ENCODE assay signal across 8 cellular contexts in genomic region chr12:118357327-118358007, GRCh38. TPM values are rescaled to one million over a fixed set of nuclear protein-coding genes. Genes with fewer than 3 reads are reported as not detected.
DNase-seq lines count a peak whose midpoint lies in the region; ATAC-seq and TF ChIP-seq lines count a peak whose summit lies in the region.

No MANE protein-coding gene starts in this region.

- H3K4me3 ChIP-seq in DND-41 (ENCODE audit: low read depth in 1 of 2, low read length in 2 of 2) (peak overlapping the region; percentile 66 to 71; a peak in 3 of 4 replicates), esophagus muscularis mucosa (no peak overlapping the region), neutrophil (ENCODE audit: low read depth in 1 of 2, low read length in 1 of 2) (peak overlapping the region in 1 of 2 experiments; percentile 16)

- WGBS in esophagus muscularis mucosa: 22% methylated on average over 6 of the region's 6 CpGs

- H3K36me3 ChIP-seq in DND-41 (ENCODE audit: insufficient read depth, low read length) (peaks cover 12% of the 10 kb centered on the region; the same call in 1 of the 2 replicates), esophagus muscularis mucosa (no peaks in the 10 kb centered on the region), neutrophil (no peaks in the 10 kb centered on the region)

- H3K4me1 ChIP-seq in DND-41 (ENCODE audit: insufficient read depth, low read length) (peaks cover 44% of the 10 kb centered on the region), esophagus muscularis mucosa (peaks cover 11 to 23% (median 20%) of the 10 kb centered on the region in 4 donors), neutrophil (ENCODE audit: control insufficient read depth in 1 of 2, insufficient read depth in 1 of 2, low read depth in 1 of 2, low read length in 1 of 2) (peaks cover 60 to 65% of the 10 kb centered on the region in 2 experiments)

- H3K27ac ChIP-seq in DND-41 (ENCODE audit: low read length) (peak overlapping the region; percentile 91), esophagus muscularis mucosa (replicated peaks in 1 of 4) (peak overlapping the region; percentile 66 to 75 (median 72)), neutrophil (peak overlapping the region; percentile 85)

- DNase-seq in DND-41 (peak; percentile 74), LHCN-M2 (ENCODE audit: low read depth) (peak; percentile 73), esophagus muscularis mucosa (ENCODE audit: extremely low spot score) (no peak)
- DNase-seq in activated CD4-positive, alpha-beta T cell treated with anti-CD3 and anti-CD28 coated beads for 4 hours: peak; percentile 44 to 60

- no peak for TF ChIP-seq POLR2A in esophagus muscularis mucosa (IDR thresholded peaks at IDR 0.05; ENCODE audit: low read depth)

- ATAC-seq in DND-41 (ENCODE audit: insufficient read depth, low read depth) (peak; percentile 73), GM21381 (IDR thresholded peaks at IDR 0.05; ENCODE audit: unreplicated experiment) (peak; percentile 49), GM18520 (IDR thresholded peaks at IDR 0.05; ENCODE audit: unreplicated experiment) (no peak), HG02970 (IDR thresholded peaks at IDR 0.05; ENCODE audit: low FRiP score, unreplicated experiment) (no peak)

- 0 out of 2 replicates have a peak, but pooled peaks cover 6% of the 10 kb centered on the region for H4K20me1 ChIP-seq in DND-41 (ENCODE audit: insufficient read depth, low read length)

- H3K4me2 ChIP-seq in DND-41 (ENCODE audit: insufficient read depth, low read length): peak overlapping the region; percentile 84

- peak overlapping the region; percentile 74 for H3K9ac ChIP-seq in DND-41 (ENCODE audit: low read depth, low read length)

- H3K9me3 ChIP-seq in DND-41 (ENCODE audit: insufficient read depth, low read length, severe bottlenecking): no peaks in the 10 kb centered on the region
- H3K9me3 ChIP-seq in esophagus muscularis mucosa: no peaks in the 10 kb centered on the region
- no peaks in the 10 kb centered on the region for H3K9me3 ChIP-seq in neutrophil

- TF ChIP-seq CTCF in DND-41 (IDR thresholded peaks at IDR 0.05; ENCODE audit: borderline replicate concordance, extremely low read depth, low read length, poor library complexity, severe bottlenecking): peak; percentile 56
- no peak for TF ChIP-seq CTCF in esophagus muscularis mucosa (IDR thresholded peaks at IDR 0.05)
- TF ChIP-seq CTCF in neutrophil (IDR thresholded peaks at IDR 0.05): no peak

- intact Hi-C loops in esophagus muscularis mucosa (cut with DNase I): no loop called here

- H3K79me2 ChIP-seq in DND-41 (ENCODE audit: insufficient read depth, low read length): peaks cover 71% of the 10 kb centered on the region

- H3K27me3 ChIP-seq in DND-41 (ENCODE audit: insufficient read depth, low read length, poor library complexity) (no peaks in the 10 kb centered on the region), esophagus muscularis mucosa (no peaks in the 10 kb centered on the region), neutrophil (no peaks in the 10 kb centered on the region)

- H2AFZ ChIP-seq in DND-41 (ENCODE audit: low read depth, low read length): 0 out of 2 replicates have a peak overlapping the region, but pooled peaks have one; percentile 56

- TF ChIP-seq EP300 in esophagus muscularis mucosa (IDR thresholded peaks at IDR 0.05): no peak

RNA-seq across cellular contexts. Expression of gene TAOK3, which starts 15.2 kb away (rescaled TPM):
- total RNA-seq in LHCN-M2 (2014; rRNA removed) (21.2 and 21.9 TPM in 2 replicates), esophagus muscularis mucosa (10 to 100 TPM; 34.6 to 44.9 (median 39.6) TPM)
- polyA plus RNA-seq in LHCN-M2 (2012): 15.1 TPM

RNA-seq across cellular contexts. Expression of gene SUDS3, which starts 18.9 kb away (rescaled TPM):
- total RNA-seq in LHCN-M2 (2014; rRNA removed): 30.4 and 33.0 TPM in 2 replicates
- polyA plus RNA-seq in LHCN-M2 (2012): 9.9 TPM
- total RNA-seq in esophagus muscularis mucosa: 10 to 100 TPM; 34.5 to 76.0 (median 62.7) TPM

Comparison
In these comparisons a context has a peak if more than half of its experiments do, and no peak if none do; other contexts are left out.
1. ATAC-seq: peak in DND-41 (single experiment) and GM21381 (single experiment); none in GM18520 (single experiment) and HG02970 (single experiment).
2. H3K4me3 ChIP-seq: peak in DND-41 (2 of 2); none in esophagus muscularis mucosa (0 of 4).
3. Peak in every context shown above with its lines, with median percentiles within 50 percentile points of each other: H3K27ac ChIP-seq.